ENCODE assay signal across 22 cellular contexts in genomic region chr7:45918556-45918955, GRCh38. TPM values are rescaled to one million over a fixed set of nuclear protein-coding genes. Genes with fewer than 3 reads are reported as not detected.
A peak's percentile ranks its signal among the peaks of the same experiment; 100 is the strongest.
DNase-seq lines count a peak whose midpoint lies in the region; TF ChIP-seq lines count a peak whose summit lies in the region.
"Had no signal": no experiment of that assay in that cellular context is flagged by ENCODE, and none has a peak within 500 bp of the region (broad histone marks: within the 10 kb centered on the region; RNA-seq: fewer than 3 reads in every experiment).

No MANE protein-coding gene starts in this region.

- H3K9me3 ChIP-seq in MG63, result no peaks in the 10 kb centered on the region
- no peaks in the 10 kb centered on the region for H3K9me3 ChIP-seq in hepatocyte (ENCODE audit: low read depth)
- no peaks in the 10 kb centered on the region for H3K9me3 ChIP-seq in skeletal muscle satellite cell (replicated peaks; ENCODE audit: low read length)

- H3K9me2 ChIP-seq in hepatocyte (replicated peaks; ENCODE audit: insufficient read depth), result no peaks in the 10 kb centered on the region

- peak overlapping the region; percentile 89 for H3K4me2 ChIP-seq in hepatocyte
- peak overlapping the region; percentile 90 for H3K4me2 ChIP-seq in skeletal muscle satellite cell (ENCODE audit: low read length)

- H3K4me3 ChIP-seq in MG63 (peak overlapping the region; percentile 69), hepatocyte (peak overlapping the region; percentile 24), skeletal muscle satellite cell (ENCODE audit: low read length) (peak overlapping the region; percentile 75)
- H3K4me3 ChIP-seq: SK-N-MC had no signal

- H3K36me3 ChIP-seq in MG63, result peaks cover 43% of the 10 kb centered on the region
- no peaks in the 10 kb centered on the region for H3K36me3 ChIP-seq in hepatocyte (replicated peaks; ENCODE audit: insufficient read depth, low read depth)
- peaks cover 30% of the 10 kb centered on the region for H3K36me3 ChIP-seq in skeletal muscle satellite cell (ENCODE audit: insufficient read depth, low read length)

- intact Hi-C loops in head of caudate nucleus (cut with DNase I), result loop anchor here (5.0 to 10.0 kb wide), 2 partner anchors 1169 to 1266 kb away; no protein-coding TSS in a partner anchor

- WGBS in hepatocyte (ENCODE audit: low lambda C conversion rate, missing lambda C conversion rate), result 87% methylated on average over 2 of the region's 2 CpGs

- TF ChIP-seq CTCF in hepatocyte (IDR thresholded peaks at IDR 0.05; ENCODE audit: poor library complexity), result no peak

- peaks cover 26% of the 10 kb centered on the region for H3K79me2 ChIP-seq in hepatocyte

- H3K4me1 ChIP-seq in hepatocyte (ENCODE audit: insufficient read depth) (peaks cover 15% of the 10 kb centered on the region), skeletal muscle satellite cell (ENCODE audit: control insufficient read depth, insufficient read depth, low read length) (peaks cover 30% of the 10 kb centered on the region)

- no peak overlapping the region for H3K27ac ChIP-seq in hepatocyte
- H3K27ac ChIP-seq: SK-N-MC had no signal

- no peak overlapping the region for H2AFZ ChIP-seq in hepatocyte

- H3K27me3 ChIP-seq in MG63, result no peaks in the 10 kb centered on the region
- H3K27me3 ChIP-seq in hepatocyte, result peaks cover 26% of the 10 kb centered on the region
- H3K27me3 ChIP-seq in skeletal muscle satellite cell (ENCODE audit: control insufficient read depth, insufficient read depth, low read length), result no peaks in the 10 kb centered on the region

- peak; percentile 51 for DNase-seq in COLO668 (lab: John Stamatoyannopoulos, UW; ENCODE audit: unreplicated experiment)
- DNase-seq in MG63, result no peak
- DNase-seq in hepatocyte (ENCODE audit: low spot score), result no peak
- no peak for DNase-seq in stimulated activated naive CD4-positive, alpha-beta T cell treated with Interleukin-2 at 50 U/mL for 16 hours (lab: John Stamatoyannopoulos, UW)
- DNase-seq in NCI-H2227 treated with DMSO at 0.1 percent for 48 hours (lab: John Stamatoyannopoulos, UW), result no peak
- no peak for DNase-seq in head of caudate nucleus
- DNase-seq: activated CD8-positive, alpha-beta T cell treated with anti-CD3 and anti-CD28 coated beads, Interleukin-2, amount 10 ng/mL, durations not matched to agents 7 days and 5 days; activated naive CD8-positive, alpha-beta T cell treated with anti-CD3 and anti-CD28 coated beads, Interleukin-2, amount 50 U/mL, for 24 hours; CD4-positive, alpha-beta T cell; central memory CD4-positive, alpha-beta T cell; effector memory CD4-positive, alpha-beta T cell; natural killer cell; NCI-H1048; NCI-H2081 treated with DMSO at 0.1 percent for 48 hours; NCI-H524; OCI-M1 had no signal

- peaks cover 18% of the 10 kb centered on the region for H4K20me1 ChIP-seq in hepatocyte (ENCODE audit: insufficient read depth, poor library complexity, severe bottlenecking)

- peak overlapping the region; percentile 79 for H3K9ac ChIP-seq in skeletal muscle satellite cell (ENCODE audit: low read depth, low read length)

RNA-seq across cellular contexts. Expression of gene IGFBP3, which starts 2.5 kb away (rescaled TPM):
- 224 and 281 TPM in 2 replicates for total RNA-seq in MG63 (2014; rRNA removed; shearing (Covaris generic); ENCODE audit: low replicate concordance)
- total RNA-seq in hepatocyte, result 573 and 632 TPM in 2 replicates
- 268 and 355 TPM in 2 replicates for polyA plus RNA-seq in hepatocyte
- 123 and 234 TPM in 2 replicates for total RNA-seq in skeletal muscle satellite cell (2012; rRNA removed)

RNA-seq across cellular contexts. Expression of gene IGFBP1, which starts 30.3 kb away (rescaled TPM):
- not detected in 2 replicates for total RNA-seq in MG63 (2014; rRNA removed; shearing (Covaris generic); ENCODE audit: low replicate concordance)
- total RNA-seq in hepatocyte, result 20.0 and 20.4 TPM in 2 replicates
- polyA plus RNA-seq in hepatocyte, result 19.6 and 26.3 TPM in 2 replicates
- total RNA-seq in skeletal muscle satellite cell (2012; rRNA removed), result 1.5 and 2.2 TPM in 2 replicates
- total RNA-seq: activated CD8-positive, alpha-beta T cell treated with anti-CD3 and anti-CD28 coated beads, Interleukin-2, amount 10 ng/mL, durations not matched to agents 7 days and 5 days; activated T-helper 1 cell treated with anti-CD3 and anti-CD28 coated beads, Interleukin-12 subunit alpha, Interleukin-12 subunit beta, Interleukin-2, Interleukin-4 antibody, amounts not matched to agents 30 ng/mL and 10 ng/mL and 1 ng/mL, durations not matched to agents 14 hours and 24 hours and 36 hours; CD4-positive, alpha-beta T cell; natural killer cell had no signal
- polyA plus RNA-seq: IgD-negative memory B cell had no signal

RNA-seq across cellular contexts. Expression of gene CCDC201, which starts 45.7 kb away (rescaled TPM):
- not detected in 2 replicates for total RNA-seq in MG63 (2014; rRNA removed; shearing (Covaris generic); ENCODE audit: low replicate concordance)
- total RNA-seq in hepatocyte, result not detected in 2 replicates
- polyA plus RNA-seq in hepatocyte, result not detected in 2 replicates
- not detected in 2 replicates for total RNA-seq in skeletal muscle satellite cell (2012; rRNA removed)
- total RNA-seq: activated CD8-positive, alpha-beta T cell treated with anti-CD3 and anti-CD28 coated beads, Interleukin-2, amount 10 ng/mL, durations not matched to agents 7 days and 5 days; activated T-helper 1 cell treated with anti-CD3 and anti-CD28 coated beads, Interleukin-12 subunit alpha, Interleukin-12 subunit beta, Interleukin-2, Interleukin-4 antibody, amounts not matched to agents 30 ng/mL and 10 ng/mL and 1 ng/mL, durations not matched to agents 14 hours and 24 hours and 36 hours; CD4-positive, alpha-beta T cell; lung microvascular endothelial cell; natural killer cell; renal cortical epithelial cell had no signal
- polyA plus RNA-seq: IgD-negative memory B cell had no signal

Comparison
In these comparisons a context has a peak if more than half of its experiments do, and no peak if none do; other contexts are left out.
1. H3K4me3 ChIP-seq: peak in every context shown above with its lines; median percentile 75 in skeletal muscle satellite cell; 69 in MG63; 24 in hepatocyte.
2. RNA of gene IGFBP1, which starts 30.3 kb away (total RNA-seq): 20.0 to 20.4 TPM in hepatocyte; not detected in MG63; every median in the first group is over 10 times any median in the second.